In the genomic region with DNA sequence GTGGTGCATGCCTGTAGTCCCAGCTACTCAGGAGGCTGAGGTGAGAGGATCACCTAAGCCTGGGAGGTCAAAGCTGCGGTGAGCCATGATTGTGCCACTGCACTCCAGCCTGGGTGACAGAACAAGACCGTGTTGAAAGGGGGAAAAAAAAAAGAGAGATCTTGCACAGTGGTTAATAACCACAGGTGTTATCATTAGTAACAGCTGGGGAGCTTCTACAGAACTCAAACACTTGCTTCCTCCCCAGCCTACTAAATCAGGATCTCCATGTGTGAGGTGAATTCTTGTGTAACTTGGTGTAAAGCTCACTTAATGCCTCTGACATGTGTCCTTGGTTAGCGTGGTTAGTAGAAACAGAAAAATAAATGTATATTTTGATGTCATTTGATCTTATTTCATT, we compare ENCODE assay signal across 30 cellular contexts.
"Had no signal": no experiment of that assay in that cellular context is flagged by ENCODE, and none has a peak within 500 bp of the region (broad histone marks: within the 10 kb centered on the region; RNA-seq: fewer than 3 reads in every experiment).

No MANE protein-coding gene starts in this region.

- H3K4me1 ChIP-seq: gastrocnemius medialis, prostate gland, right atrium auricular region, suprapubic skin, transverse colon, upper lobe of right lung, uterus had no signal

- DNase-seq: effector CD8-positive, alpha-beta T cell; endodermal cell; foreskin fibroblast; gastrocnemius medialis; head of caudate nucleus; kidney; mesenchymal stem cell; midbrain; naive thymus-derived CD8-positive, alpha-beta T cell; nephron progenitor cell; nucleus accumbens; stimulated activated CD4-positive, alpha-beta T cell treated with anti-CD3 and anti-CD28 coated beads, Interleukin-12 subunit alpha, Interleukin-12 subunit beta, amount 100 ng/mL, for 4 hours; stimulated activated CD4-positive, alpha-beta T cell treated with anti-CD3 and anti-CD28 coated beads, Interleukin-1b, Interleukin-23, amount 100 ng/mL, for 48 hours; stimulated activated CD4-positive, alpha-beta T cell treated with anti-CD3 and anti-CD28 coated beads, Interleukin-4, amount 100 ng/mL, for 1 hour; stimulated activated CD8-positive, alpha-beta memory T cell treated with anti-CD3 and anti-CD28 coated beads, Interleukin-4, amount 100 ng/mL, for 48 hours; stimulated activated naive CD4-positive, alpha-beta T cell; stimulated activated naive CD8-positive, alpha-beta T cell treated with anti-CD3 and anti-CD28 coated beads, Interleukin-15, amount 100 ng/mL, for 72 hours; transverse colon; upper lobe of right lung; uterus had no signal

- H3K4me2 ChIP-seq: hepatocyte, smooth muscle cell had no signal

- H2AFZ ChIP-seq: hepatocyte had no signal

- H3K27me3 ChIP-seq: gastrocnemius medialis, hepatocyte, right atrium auricular region, transverse colon, upper lobe of right lung, uterus had no signal

- H3K27ac ChIP-seq: epithelial cell of prostate, gastrocnemius medialis, hepatocyte, prostate gland, right atrium auricular region, suprapubic skin, transverse colon, upper lobe of right lung, uterus had no signal

- H3K4me3 ChIP-seq: gastrocnemius medialis, hepatocyte, lung, prostate gland, right atrium auricular region, smooth muscle cell, suprapubic skin, transverse colon, upper lobe of right lung, uterus had no signal

- ATAC-seq: esophagus mucosa; gastrocnemius medialis; left lobe of liver; naive thymus-derived CD8-positive, alpha-beta T cell; sciatic nerve; stimulated activated naive CD8-positive, alpha-beta T cell treated with anti-CD3 and anti-CD28 coated beads, Interleukin-15, amount 100 ng/mL, for 72 hours; upper lobe of right lung had no signal

- H3K9me3 ChIP-seq: gastrocnemius medialis, prostate gland, uterus had no signal

- H3K36me3 ChIP-seq: gastrocnemius medialis, prostate gland, right atrium auricular region, suprapubic skin, transverse colon, upper lobe of right lung, uterus had no signal

- H3K79me2 ChIP-seq: hepatocyte had no signal
